In the genomic region with DNA sequence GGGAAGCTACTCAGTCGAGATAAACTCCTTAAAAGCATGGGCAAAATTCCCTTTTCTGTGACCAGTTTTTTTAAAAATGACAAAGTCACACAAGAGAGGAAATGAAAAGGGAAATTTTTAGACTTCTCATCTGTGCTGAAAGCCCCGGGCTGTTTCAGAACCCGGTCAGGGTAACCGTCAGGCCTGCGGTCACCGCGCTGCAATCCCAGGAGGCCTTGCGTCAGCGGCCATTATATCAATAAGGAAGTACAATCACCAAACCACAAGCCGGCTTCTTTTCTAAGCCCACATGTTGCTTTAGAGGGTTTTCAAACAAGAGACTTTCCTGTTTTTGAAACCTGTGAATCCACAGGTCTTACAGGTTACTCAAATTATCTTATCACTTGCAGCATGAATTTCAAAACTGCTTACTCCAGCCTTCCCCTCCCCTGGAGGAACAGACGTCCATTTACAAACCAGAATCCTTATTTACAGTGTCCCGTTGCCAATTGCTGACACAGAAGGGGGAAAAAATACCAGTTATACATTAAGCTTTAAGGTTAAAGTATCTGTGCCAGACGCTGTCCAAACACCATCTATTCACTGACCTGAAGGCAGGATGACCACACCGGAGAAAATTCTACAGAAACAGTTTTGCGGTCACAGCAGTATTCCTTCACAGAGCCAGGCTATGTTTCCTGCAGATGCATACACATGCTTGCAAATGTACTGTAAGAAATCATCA, we compare ENCODE assay signal across 8 cellular contexts.
DNase-seq lines count a peak whose midpoint lies in the region; ATAC-seq and TF ChIP-seq lines count a peak whose summit lies in the region.

No MANE protein-coding gene starts in this region.

- H3K4me1 Mint-ChIP-seq in endodermal cell (peaks cover 51% of the 10 kb centered on the region), nephron (peaks cover 71% of the 10 kb centered on the region)

- H3K27me3 Mint-ChIP-seq in endodermal cell (ENCODE audit: insufficient read depth) (no peaks in the 10 kb centered on the region), nephron (ENCODE audit: low read depth) (no peaks in the 10 kb centered on the region)

- peaks cover 20% of the 10 kb centered on the region for H3K4me1 ChIP-seq in endodermal cell (ENCODE audit: control insufficient read depth, insufficient read depth, low read length)

- no peak overlapping the region for H3K27ac ChIP-seq in endodermal cell (ENCODE audit: low read depth, low read length)

- H3K4me3 Mint-ChIP-seq in endodermal cell = no peak overlapping the region
- peak overlapping the region; percentile 4 to 66 (median 30) for H3K4me3 Mint-ChIP-seq in nephron

- H3K36me3 Mint-ChIP-seq in endodermal cell (ENCODE audit: low read depth) (no peaks in the 10 kb centered on the region), nephron (ENCODE audit: low read depth) (no peaks in the 10 kb centered on the region)

- H3K9me3 Mint-ChIP-seq in endodermal cell = no peaks in the 10 kb centered on the region
- no peaks in the 10 kb centered on the region for H3K9me3 Mint-ChIP-seq in nephron

- peak; percentile 91 for ATAC-seq in HG02588 (IDR thresholded peaks at IDR 0.05; ENCODE audit: unreplicated experiment)

- H3K4me3 ChIP-seq in endodermal cell (ENCODE audit: low read length) = no peak overlapping the region

- H3K9ac ChIP-seq in endodermal cell (ENCODE audit: extremely low read depth, low read length, poor library complexity, severe bottlenecking) = no peak overlapping the region

- TF ChIP-seq CTCF in endodermal cell (conservative IDR thresholded peaks at IDR 0.05) (no peak), nephron (IDR thresholded peaks at IDR 0.05; ENCODE audit: unreplicated experiment in 3 of 3) (no peak)

- DNase-seq in GM04504 (ENCODE audit: low read depth) = peak; percentile 83
- peak; percentile 88 for DNase-seq in NCI-H2107 (lab: John Stamatoyannopoulos, UW)
- DNase-seq in activated CD8-positive, alpha-beta memory T cell treated with anti-CD3 and anti-CD28 coated beads for 1 hour (ENCODE audit: extremely low read depth in 1 of 2, low read depth in 1 of 2) = peak; percentile 67 to 77
- no peak for DNase-seq in endodermal cell
- DNase-seq in stromal cell of bone marrow (ENCODE audit: low read depth) = peak; percentile 92
- no peak for DNase-seq in HCEC 1CT

- peak overlapping the region; percentile 36 for H3K27ac Mint-ChIP-seq in endodermal cell
- H3K27ac Mint-ChIP-seq in nephron = peak overlapping the region; percentile 90 to 96 (median 92)

- H3K9me3 ChIP-seq in endodermal cell (ENCODE audit: control insufficient read depth, low read length) = no peaks in the 10 kb centered on the region

- no peaks in the 10 kb centered on the region for H3K36me3 ChIP-seq in endodermal cell (ENCODE audit: control insufficient read depth, insufficient read depth, low read length)

- no peaks in the 10 kb centered on the region for H3K27me3 ChIP-seq in endodermal cell (ENCODE audit: control insufficient read depth, insufficient read depth, low read length, poor library complexity, severe bottlenecking)

- 82 to 90% methylated on average over 9 to 14 of the region's 15 CpGs for WGBS in endodermal cell (ENCODE audit: insufficient coverage in 1 of 2, insufficient read length in 1 of 2), 2 experiments

Comparison
In these comparisons a context has a peak if more than half of its experiments do, and no peak if none do; other contexts are left out.
1. DNase-seq: peak in GM04504 (single experiment), NCI-H2107 (single experiment), activated CD8-positive, alpha-beta memory T cell treated with anti-CD3 and anti-CD28 coated beads for 1 hour (2 of 2) and stromal cell of bone marrow (single experiment); none in endodermal cell (single experiment) and HCEC 1CT (single experiment).